ENCODE assay signal across 1 cellular context in the genomic region with DNA sequence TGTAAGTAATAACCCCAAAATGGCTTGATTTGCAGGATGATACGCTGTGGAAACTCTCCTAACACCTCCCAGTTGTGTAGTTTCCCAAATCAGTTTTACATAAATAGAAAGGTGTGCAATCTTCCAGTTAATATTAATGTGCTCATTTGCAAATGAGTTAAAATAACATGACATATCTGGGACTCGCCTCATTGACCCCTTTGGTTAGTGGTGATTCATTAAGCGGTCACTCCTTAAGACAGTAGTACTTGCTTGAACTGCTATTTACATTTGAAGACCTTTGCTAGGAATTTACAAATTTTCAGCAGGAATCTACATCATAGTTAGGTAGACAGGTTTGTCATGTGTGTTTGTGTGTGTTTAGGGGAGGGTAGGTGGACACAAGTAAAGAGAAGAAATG.
TF ChIP-seq lines count a peak whose summit lies in the region.

No MANE protein-coding gene starts in this region.

TF ChIP-seq in GM12878, 131 proteins besides CTCF, POLR2A, EP300 and RAD21 (continued from another document):
- TF ChIP-seq ATF2 (IDR thresholded peaks at IDR 0.05; ENCODE audit: low read length): no peak
- no peak for TF ChIP-seq MEF2A (IDR thresholded peaks at IDR 0.05; ENCODE audit: insufficient read depth, low read depth, low read length)
- no peak for TF ChIP-seq NR2F1 (conservative IDR thresholded peaks at IDR 0.05)
- no peak for TF ChIP-seq NFIC (IDR thresholded peaks at IDR 0.05; ENCODE audit: low read depth, low read length)
- no peak for TF ChIP-seq ZBTB4 (CRISPR knock-in tag; IDR thresholded peaks at IDR 0.05)
- no peak for TF ChIP-seq PAX5 (IDR thresholded peaks at IDR 0.05; ENCODE audit: borderline replicate concordance, low read depth, low read length)
- TF ChIP-seq WRNIP1 (IDR thresholded peaks at IDR 0.05; ENCODE audit: borderline replicate concordance, low read depth, low read length): no peak
- TF ChIP-seq BCLAF1 (IDR thresholded peaks at IDR 0.05): no peak
